In the genomic region with DNA sequence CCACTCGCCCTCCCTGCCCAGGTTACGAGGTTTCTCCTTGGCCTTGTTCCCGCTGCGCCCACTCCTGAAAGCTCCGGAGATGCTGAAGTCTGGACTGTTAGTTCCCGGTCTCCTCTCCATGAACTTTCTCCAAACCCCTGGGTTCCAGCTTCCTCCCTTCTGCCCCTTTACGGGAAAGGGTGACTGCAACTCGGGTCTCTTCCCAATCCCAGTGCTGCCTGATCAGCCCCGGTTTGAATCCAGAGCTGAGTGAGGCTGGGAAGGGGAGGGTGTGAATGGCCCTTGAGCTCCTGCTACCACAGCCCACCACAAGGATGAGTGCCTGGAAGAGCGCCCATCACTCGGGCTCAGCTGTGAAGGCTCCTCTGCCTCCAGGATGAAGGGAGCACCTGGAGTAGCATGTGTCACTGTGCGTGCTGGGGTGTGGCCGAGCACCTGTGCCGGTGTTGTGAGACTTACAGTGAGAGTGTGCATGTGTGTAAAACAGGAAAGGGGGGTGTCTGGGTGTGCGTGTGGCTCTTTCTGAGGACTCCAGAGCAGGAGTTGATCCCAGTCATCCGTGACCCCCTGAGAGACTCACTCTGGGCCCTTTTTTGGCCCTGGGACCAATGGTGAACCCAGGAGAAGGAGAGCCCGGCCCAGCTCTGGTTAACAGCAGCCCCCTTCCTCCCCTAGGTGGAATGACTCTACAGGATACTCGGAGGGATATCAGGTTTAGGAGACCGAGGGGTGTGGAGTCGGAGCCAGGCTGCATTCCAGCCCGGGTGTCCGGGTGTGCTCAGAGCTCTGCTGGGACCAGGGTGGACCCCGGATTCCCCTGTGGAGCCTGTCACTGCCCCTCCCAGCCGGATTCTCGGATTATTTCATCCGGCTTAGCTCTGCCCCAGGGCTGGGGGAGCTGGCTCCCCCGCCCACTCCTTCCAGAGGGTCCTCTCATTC, we compare ENCODE assay signal across 9 cellular contexts. TPM values are rescaled to one million over a fixed set of nuclear protein-coding genes. Genes with fewer than 3 reads are reported as not detected.
DNase-seq lines count a peak whose midpoint lies in the region; ATAC-seq and TF ChIP-seq lines count a peak whose summit lies in the region.
"Had no signal": no experiment of that assay in that cellular context is flagged by ENCODE, and none has a peak within 500 bp of the region (broad histone marks: within the 10 kb centered on the region; RNA-seq: fewer than 3 reads in every experiment).

No MANE protein-coding gene starts in this region.

- POLR2A ChIA-PET in activated CD4-positive, alpha-beta memory T cell treated with anti-CD3 and anti-CD28 coated beads, Interleukin-2, amount 10 ng/mL, durations not matched to agents 7 days and 5 days (lab: Charles Lee) = no interaction called here

- H3K27ac ChIP-seq in thyroid gland = peak overlapping the region in 2 of 3 donors; percentile 52 to 77
- H3K27ac ChIP-seq: SJSA1 had no signal

- H3K9me3 Mint-ChIP-seq in activated T-cell treated with anti-CD3 and anti-CD28 coated beads, Interleukin-2, amount 50 U/mL, for 72 hours = no peaks in the 10 kb centered on the region
- no peaks in the 10 kb centered on the region for H3K9me3 Mint-ChIP-seq in activated CD4-positive, alpha-beta memory T cell treated with anti-CD3 and anti-CD28 coated beads, Interleukin-2, amount 10 ng/mL, durations not matched to agents 7 days and 5 days
- H3K9me3 Mint-ChIP-seq in immature natural killer cell = no peaks in the 10 kb centered on the region

- 14 to 16% methylated on average over 14 to 21 of the region's 27 CpGs for WGBS in thyroid gland, 2 donors

- H3K27ac Mint-ChIP-seq in activated T-cell treated with anti-CD3 and anti-CD28 coated beads, Interleukin-2, amount 50 U/mL, for 72 hours = no peak overlapping the region
- no peak overlapping the region for H3K27ac Mint-ChIP-seq in activated CD4-positive, alpha-beta memory T cell treated with anti-CD3 and anti-CD28 coated beads, Interleukin-2, amount 10 ng/mL, durations not matched to agents 7 days and 5 days
- no peak overlapping the region for H3K27ac Mint-ChIP-seq in immature natural killer cell

- no peaks in the 10 kb centered on the region for H3K36me3 Mint-ChIP-seq in activated T-cell treated with anti-CD3 and anti-CD28 coated beads, Interleukin-2, amount 50 U/mL, for 72 hours (ENCODE audit: insufficient read depth in 2 of 2)
- no peaks in the 10 kb centered on the region for H3K36me3 Mint-ChIP-seq in activated CD4-positive, alpha-beta memory T cell treated with anti-CD3 and anti-CD28 coated beads, Interleukin-2, amount 10 ng/mL, durations not matched to agents 7 days and 5 days (ENCODE audit: low read depth)
- H3K36me3 Mint-ChIP-seq in immature natural killer cell = no peaks in the 10 kb centered on the region

- TF ChIP-seq POLR2A in thyroid gland (IDR thresholded peaks at IDR 0.05) = no peak

- peak overlapping the region; percentile 65 to 67 for H3K4me3 Mint-ChIP-seq in activated T-cell treated with anti-CD3 and anti-CD28 coated beads, Interleukin-2, amount 50 U/mL, for 72 hours
- H3K4me3 Mint-ChIP-seq in activated CD4-positive, alpha-beta memory T cell treated with anti-CD3 and anti-CD28 coated beads, Interleukin-2, amount 10 ng/mL, durations not matched to agents 7 days and 5 days = peak overlapping the region; percentile 30
- peak overlapping the region; percentile 61 to 74 (median 63) for H3K4me3 Mint-ChIP-seq in immature natural killer cell

- H3K36me3 ChIP-seq in thyroid gland = no peaks in the 10 kb centered on the region
- H3K36me3 ChIP-seq: SJSA1 had no signal

- H3K27me3 ChIP-seq in thyroid gland = no peaks in the 10 kb centered on the region

- peaks cover 15 to 31% of the 10 kb centered on the region in 2 donors for H3K4me1 ChIP-seq in thyroid gland

- H3K9me3 ChIP-seq in thyroid gland = no peaks in the 10 kb centered on the region
- H3K9me3 ChIP-seq: SJSA1 had no signal

- DNase-seq in activated T-cell treated with anti-CD3 and anti-CD28 coated beads, Interleukin-2, amount 50 U/mL, for 72 hours = no peak
- DNase-seq in activated T-cell treated with anti-CD3 and anti-CD28 coated beads, Interleukin-2, amount 50 U/mL, for 1 hour = no peak
- DNase-seq in activated CD4-positive, alpha-beta memory T cell treated with anti-CD3 and anti-CD28 coated beads, Interleukin-2, amount 10 ng/mL, durations not matched to agents 7 days and 5 days = no peak
- DNase-seq in immature natural killer cell = no peak
- DNase-seq in thyroid gland = peak; percentile 65 to 70
- no peak for DNase-seq in NK-92 treated with Interleukin-12 subunit alpha and Interleukin-12 subunit beta, amount 100 ng/mL, for 24 hours (lab: John Stamatoyannopoulos, UW)
- no peak for DNase-seq in HuH-7.5 (ENCODE audit: low spot score)

- peak overlapping the region in 1 of 3 donors; percentile 71 for H3K4me3 ChIP-seq in thyroid gland (replicated peaks in 1 of 3)
- H3K4me3 ChIP-seq: SJSA1 had no signal

- intact Hi-C loops in thyroid gland (cut with DNase I) = loop anchor here (5.0 kb wide), 1 partner anchor 63 kb away; a partner anchor contains a TSS

- no peak for TF ChIP-seq CTCF in thyroid gland (IDR thresholded peaks at IDR 0.05)

- H3K4me1 Mint-ChIP-seq in activated T-cell treated with anti-CD3 and anti-CD28 coated beads, Interleukin-2, amount 50 U/mL, for 72 hours (ENCODE audit: low read depth) = peaks cover 5% of the 10 kb centered on the region
- H3K4me1 Mint-ChIP-seq in activated CD4-positive, alpha-beta memory T cell treated with anti-CD3 and anti-CD28 coated beads, Interleukin-2, amount 10 ng/mL, durations not matched to agents 7 days and 5 days = peaks cover 6% of the 10 kb centered on the region
- H3K4me1 Mint-ChIP-seq in immature natural killer cell = peaks cover 5 to 9% of the 10 kb centered on the region in 2 donors

- H3K27me3 Mint-ChIP-seq in activated T-cell treated with anti-CD3 and anti-CD28 coated beads, Interleukin-2, amount 50 U/mL, for 72 hours (ENCODE audit: low read depth) = no peaks in the 10 kb centered on the region
- H3K27me3 Mint-ChIP-seq in activated CD4-positive, alpha-beta memory T cell treated with anti-CD3 and anti-CD28 coated beads, Interleukin-2, amount 10 ng/mL, durations not matched to agents 7 days and 5 days = peaks cover 22% of the 10 kb centered on the region
- peaks cover 0 to 14% (median 10%) of the 10 kb centered on the region in 3 donors for H3K27me3 Mint-ChIP-seq in immature natural killer cell (ENCODE audit: low read depth in 3 of 3)

- CTCF ChIA-PET in activated CD4-positive, alpha-beta memory T cell treated with anti-CD3 and anti-CD28 coated beads, Interleukin-2, amount 10 ng/mL, durations not matched to agents 7 days and 5 days (lab: Charles Lee) = no interaction called here

- no peak for ATAC-seq in activated T-cell treated with anti-CD3 and anti-CD28 coated beads, Interleukin-2, amount 50 U/mL, for 72 hours (replicated peaks in 1 of 2)
- ATAC-seq in GM21526 (IDR thresholded peaks at IDR 0.05; ENCODE audit: low FRiP score, unreplicated experiment) = no peak

RNA-seq across cellular contexts. Expression of a gene that starts 1.1 kb away (rescaled TPM):
- under 1 TPM; 0.37 to 0.53 TPM for total RNA-seq in activated T-cell treated with anti-CD3 and anti-CD28 coated beads, Interleukin-2, amount 50 U/mL, for 72 hours
- under 1 TPM; 0.25 to 0.33 TPM for total RNA-seq in activated CD4-positive, alpha-beta memory T cell treated with anti-CD3 and anti-CD28 coated beads, Interleukin-2, amount 10 ng/mL, durations not matched to agents 7 days and 5 days
- polyA plus RNA-seq in immature natural killer cell = 1 to 10 TPM in 2 of 3 donors, not detected in 1; 1.5 to 2.3 TPM
- total RNA-seq in thyroid gland = 10 to 100 TPM; 11.8 to 18.8 (median 15.5) TPM
- total RNA-seq: SJSA1 had no signal

Comparison
In these comparisons a context has a peak if more than half of its experiments do, and no peak if none do; other contexts are left out.
1. DNase-seq: peak in thyroid gland (2 of 2); none in activated T-cell treated with anti-CD3 and anti-CD28 coated beads, Interleukin-2, amount 50 U/mL, for 72 hours (0 of 2), activated T-cell treated with anti-CD3 and anti-CD28 coated beads, Interleukin-2, amount 50 U/mL, for 1 hour (single experiment), activated CD4-positive, alpha-beta memory T cell treated with anti-CD3 and anti-CD28 coated beads, Interleukin-2, amount 10 ng/mL, durations not matched to agents 7 days and 5 days (single experiment), immature natural killer cell (0 of 3), NK-92 treated with Interleukin-12 subunit alpha and Interleukin-12 subunit beta, amount 100 ng/mL, for 24 hours (single experiment) and HuH-7.5 (single experiment).
2. RNA of a gene that starts 1.1 kb away (total RNA-seq): 11.8 to 18.8 TPM in thyroid gland; 0.37 to 0.53 TPM in activated T-cell treated with anti-CD3 and anti-CD28 coated beads, Interleukin-2, amount 50 U/mL, for 72 hours and 0.25 to 0.33 TPM in activated CD4-positive, alpha-beta memory T cell treated with anti-CD3 and anti-CD28 coated beads, Interleukin-2, amount 10 ng/mL, durations not matched to agents 7 days and 5 days; every median in the first group is over 4 times any median in the second.
3. Peak in every context shown above with its lines, with median percentiles within 50 percentile points of each other: H3K4me3 Mint-ChIP-seq.